Comparison of ENCODE assay signal across 11 cellular contexts in the genomic region with DNA sequence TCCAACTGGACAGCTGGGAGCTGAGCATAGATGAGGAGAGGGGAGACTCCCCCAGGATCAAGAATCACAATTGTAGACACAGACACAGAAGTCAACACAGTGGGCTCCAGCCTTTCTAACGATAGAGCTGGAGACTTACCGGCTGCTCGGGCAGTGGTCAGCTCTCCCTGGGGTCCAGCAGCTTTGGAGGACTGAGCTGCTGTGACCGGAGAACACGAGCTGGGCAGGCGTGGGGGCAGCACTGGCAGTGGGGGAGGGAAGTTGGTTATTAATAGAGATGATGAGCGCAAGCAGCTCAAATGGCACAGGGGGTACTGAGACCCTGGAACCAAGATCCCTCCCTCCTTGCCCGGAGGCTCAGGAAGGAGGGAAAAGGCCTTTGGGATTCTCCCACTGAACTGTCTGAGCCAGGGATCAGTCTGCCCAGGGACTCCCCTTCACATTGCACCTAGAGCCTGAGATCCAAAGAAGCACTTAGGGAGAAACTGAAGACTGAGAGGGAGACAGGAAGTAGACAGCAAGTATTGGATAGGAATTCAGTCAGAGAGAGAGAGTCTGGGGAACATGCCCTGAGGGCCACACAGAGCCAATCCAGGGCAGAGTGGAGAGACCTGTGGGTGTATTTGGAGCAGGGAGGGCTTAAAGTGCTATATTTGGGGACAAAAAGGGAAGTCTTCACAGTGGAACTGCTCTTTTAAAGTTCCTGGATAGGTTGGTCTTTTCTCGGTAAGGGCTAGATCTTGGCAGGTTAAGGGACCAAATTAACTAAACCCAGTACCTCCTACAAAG. TPM values are rescaled to one million over a fixed set of nuclear protein-coding genes. Genes with fewer than 3 reads are reported as not detected.
DNase-seq lines count a peak whose midpoint lies in the region; ATAC-seq and TF ChIP-seq lines count a peak whose summit lies in the region.
"Had no signal": no experiment of that assay in that cellular context is flagged by ENCODE, and none has a peak within 500 bp of the region (broad histone marks: within the 10 kb centered on the region; RNA-seq: fewer than 3 reads in every experiment).

A gene with protein sequence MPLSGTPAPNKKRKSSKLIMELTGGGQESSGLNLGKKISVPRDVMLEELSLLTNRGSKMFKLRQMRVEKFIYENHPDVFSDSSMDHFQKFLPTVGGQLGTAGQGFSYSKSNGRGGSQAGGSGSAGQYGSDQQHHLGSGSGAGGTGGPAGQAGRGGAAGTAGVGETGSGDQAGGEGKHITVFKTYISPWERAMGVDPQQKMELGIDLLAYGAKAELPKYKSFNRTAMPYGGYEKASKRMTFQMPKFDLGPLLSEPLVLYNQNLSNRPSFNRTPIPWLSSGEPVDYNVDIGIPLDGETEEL (minus strand): TSS at position 203 of the 789 bp plus-strand sequence. CDS start 1,457 bp downstream, outside the sequence.

- no peak for TF ChIP-seq CTCF in SK-N-SH (IDR thresholded peaks at IDR 0.05)
- no peak for TF ChIP-seq CTCF in dorsolateral prefrontal cortex (IDR thresholded peaks at IDR 0.05 in 54 of 56, conservative IDR thresholded peaks at IDR 0.05 in 2 of 56; ENCODE audit: low read depth in 1 of 56, partially characterized antibody in 56 of 56)
- no peak for TF ChIP-seq CTCF in transverse colon (IDR thresholded peaks at IDR 0.05)

- H3K36me3 ChIP-seq in SK-N-SH (replicated peaks in 1 of 2; ENCODE audit: control insufficient read depth in 1 of 2, insufficient read depth in 2 of 2, low read length in 1 of 2), result no peaks in the 10 kb centered on the region
- no peaks in the 10 kb centered on the region for H3K36me3 ChIP-seq in transverse colon

- H3K79me2 ChIP-seq in SK-N-SH (ENCODE audit: insufficient read depth), result no peaks in the 10 kb centered on the region

- WGBS in right cardiac atrium, result 40% methylated on average over 9 of the region's 9 CpGs
- WGBS in SK-N-SH (ENCODE audit: low lambda C conversion rate), result 77% methylated on average over 9 of the region's 9 CpGs
- WGBS in transverse colon (ENCODE audit: low coverage in 1 of 2), 2 donors, result 75% methylated on average over 9 of the region's 9 CpGs; no CpG with 5 or more reads in 1 of the 2 donors

- H3K27me3 ChIP-seq in right cardiac atrium (ENCODE audit: control insufficient read depth, insufficient read depth) (no peaks in the 10 kb centered on the region), SK-N-SH (ENCODE audit: insufficient read depth) (no peaks in the 10 kb centered on the region), dorsolateral prefrontal cortex (no peaks in the 10 kb centered on the region), transverse colon (no peaks in the 10 kb centered on the region)

- in situ Hi-C loops in transverse colon (cut with MboI; ENCODE audit: low pct_ligation_motif_present in 1 of 4, low pct_unique_long_range_greater_than_20kb in 1 of 4, low sequenced_read_pairs in 3 of 4), result loop anchor here (5.0 to 25.0 kb wide), 3 partner anchors 109 to 379 kb away; partner anchors contain the start of gene MRPS16 (in 1 of the 4)

- H3F3A ChIP-seq in SK-N-SH (replicated peaks; ENCODE audit: insufficient read depth), result peaks cover 4% of the 10 kb centered on the region

- H4K20me1 ChIP-seq in SK-N-SH (ENCODE audit: insufficient read depth), result no peaks in the 10 kb centered on the region

- peaks cover 20% of the 10 kb centered on the region for H3K4me1 Mint-ChIP-seq in activated T-helper 2 cell treated with anti-CD3 and anti-CD28 coated beads, Interferon-gamma antibody, Interleukin-2, Interleukin-4, amounts not matched to agents 10 μg/mL and 5 μg/mL and 100 μg/mL, durations not matched to agents 14 hours and 24 hours and 36 hours (ENCODE audit: low read depth)

- H3K27ac ChIP-seq in right cardiac atrium (ENCODE audit: low read length), result peak within 1 kb of the TSS; percentile 43
- H3K27ac ChIP-seq in SK-N-SH (ENCODE audit: low read depth in 2 of 2, low read length in 1 of 2), result no peak within 1 kb of the TSS
- H3K27ac ChIP-seq in dorsolateral prefrontal cortex, result no peak within 1 kb of the TSS
- H3K27ac ChIP-seq in transverse colon, result no peak within 1 kb of the TSS
- H3K27ac ChIP-seq in substantia nigra (ENCODE audit: low read depth, low read length, poor library complexity, severe bottlenecking), result no peak within 1 kb of the TSS

- H3K27me3 Mint-ChIP-seq in activated T-helper 2 cell treated with anti-CD3 and anti-CD28 coated beads, Interferon-gamma antibody, Interleukin-2, Interleukin-4, amounts not matched to agents 10 μg/mL and 5 μg/mL and 100 μg/mL, durations not matched to agents 14 hours and 24 hours and 36 hours (ENCODE audit: low read depth), result peaks cover 8% of the 10 kb centered on the region

- POLR2A ChIA-PET in SK-N-SH (lab: Yijun Ruan, JAX), result no interaction called here

- TF ChIP-seq RAD21 in SK-N-SH (IDR thresholded peaks at IDR 0.05; ENCODE audit: low read length), result no peak

- no peaks in the 10 kb centered on the region for H3K36me3 Mint-ChIP-seq in activated T-helper 2 cell treated with anti-CD3 and anti-CD28 coated beads, Interferon-gamma antibody, Interleukin-2, Interleukin-4, amounts not matched to agents 10 μg/mL and 5 μg/mL and 100 μg/mL, durations not matched to agents 14 hours and 24 hours and 36 hours (ENCODE audit: low read depth)

- peak within 1 kb of the TSS; percentile 63; the same call in 1 of the 2 replicates for H2AFZ ChIP-seq in SK-N-SH (ENCODE audit: low read depth)

- intact Hi-C loops in right cardiac atrium (cut with DNase I), result no loop called here
- intact Hi-C loops in Right ventricle myocardium inferior (cut with DNase I), result no loop called here
- intact Hi-C loops in dorsolateral prefrontal cortex (cut with DNase I), result loop anchor here (5.0 to 10.0 kb wide), 3 partner anchors 57 to 379 kb away; no protein-coding TSS in a partner anchor
- intact Hi-C loops in transverse colon (cut with DNase I; ENCODE audit: low total_unique reads), result loop anchor here (2.0 kb wide), 1 partner anchor 111 kb away; no protein-coding TSS in a partner anchor
- intact Hi-C loops in activated T-helper 2 cell treated with anti-CD3 and anti-CD28 coated beads, Interferon-gamma antibody, Interleukin-2, Interleukin-4, amounts not matched to agents 10 μg/mL and 5 μg/mL and 100 μg/mL, durations not matched to agents 14 hours and 24 hours and 36 hours (cut with micrococcal nuclease), result loop anchor here (10.0 kb wide), 1 partner anchor 287 kb away; the partner anchor contains the start of gene CFAP70

- TF ChIP-seq EP300 in SK-N-SH (IDR thresholded peaks at IDR 0.05; ENCODE audit: borderline replicate concordance in 1 of 2, low read depth in 1 of 2, low read length in 1 of 2), result no peak
- TF ChIP-seq EP300 in transverse colon (IDR thresholded peaks at IDR 0.05; ENCODE audit: low read depth), result no peak

- H3K9me3 Mint-ChIP-seq in activated T-helper 2 cell treated with anti-CD3 and anti-CD28 coated beads, Interferon-gamma antibody, Interleukin-2, Interleukin-4, amounts not matched to agents 10 μg/mL and 5 μg/mL and 100 μg/mL, durations not matched to agents 14 hours and 24 hours and 36 hours, result no peaks in the 10 kb centered on the region
- H3K9me3 Mint-ChIP-seq: activated T-cell treated with anti-CD3 and anti-CD28 coated beads, Interleukin-2, amount 50 U/mL, for 4 hours had no signal

- H3K9me3 ChIP-seq in right cardiac atrium (ENCODE audit: control insufficient read depth, low read length) (no peaks in the 10 kb centered on the region), SK-N-SH (no peaks in the 10 kb centered on the region), transverse colon (no peaks in the 10 kb centered on the region)

- DNase-seq in right cardiac atrium (no peak), Right ventricle myocardium inferior (ENCODE audit: missing footprints) (no peak), SK-N-SH (no peak), left kidney (ENCODE audit: low read depth, low spot score) (peak; percentile 56), dorsolateral prefrontal cortex (no peak), transverse colon (no peak), substantia nigra (lab: John Stamatoyannopoulos, UW) (no peak)
- no peak for DNase-seq in activated T-helper 2 cell treated with anti-CD3 and anti-CD28 coated beads, Interferon-gamma antibody, Interleukin-2, Interleukin-4, amounts not matched to agents 10 μg/mL and 5 μg/mL and 100 μg/mL, durations not matched to agents 14 hours and 24 hours and 36 hours (ENCODE audit: low spot score)
- DNase-seq: activated T-cell treated with anti-CD3 and anti-CD28 coated beads, Interleukin-2, amount 50 U/mL, for 4 hours; HCEC 1CT; NCI-H774 had no signal

- TF ChIP-seq POLR2A in transverse colon (IDR thresholded peaks at IDR 0.05), result no peak

- ATAC-seq in right cardiac atrium (peak; percentile 5 to 9), Right ventricle myocardium inferior (no peak)
- ATAC-seq: activated T-cell treated with anti-CD3 and anti-CD28 coated beads, Interleukin-2, amount 50 U/mL, for 4 hours had no signal

- no peaks in the 10 kb centered on the region for H3K9me2 ChIP-seq in SK-N-SH

- no peak within 1 kb of the TSS for H3K27ac Mint-ChIP-seq in activated T-helper 2 cell treated with anti-CD3 and anti-CD28 coated beads, Interferon-gamma antibody, Interleukin-2, Interleukin-4, amounts not matched to agents 10 μg/mL and 5 μg/mL and 100 μg/mL, durations not matched to agents 14 hours and 24 hours and 36 hours

- CTCF ChIA-PET in SK-N-SH (lab: Yijun Ruan, JAX), result interaction anchor here (17.2 kb wide), 1 partner anchor 112 kb away, joined by 216 read pairs; no protein-coding TSS in a partner anchor

- H3K4me1 ChIP-seq in right cardiac atrium (ENCODE audit: control insufficient read depth, insufficient read depth, low read length) (peaks cover 3% of the 10 kb centered on the region), SK-N-SH (ENCODE audit: control insufficient read depth in 1 of 2, insufficient read depth in 2 of 2, low read depth in 1 of 2, low read length in 1 of 2) (no peaks in the 10 kb centered on the region), transverse colon (peaks cover 0 to 14% (median 2%) of the 10 kb centered on the region in 4 donors)

- no peak within 1 kb of the TSS for H3K9ac ChIP-seq in SK-N-SH

- H3K4me3 Mint-ChIP-seq in activated T-helper 2 cell treated with anti-CD3 and anti-CD28 coated beads, Interferon-gamma antibody, Interleukin-2, Interleukin-4, amounts not matched to agents 10 μg/mL and 5 μg/mL and 100 μg/mL, durations not matched to agents 14 hours and 24 hours and 36 hours (ENCODE audit: low read depth), result no peak within 1 kb of the TSS
- H3K4me3 Mint-ChIP-seq: activated T-cell treated with anti-CD3 and anti-CD28 coated beads, Interleukin-2, amount 50 U/mL, for 4 hours had no signal

- H3K4me2 ChIP-seq in SK-N-SH, result no peak within 1 kb of the TSS

- H3K4me3 ChIP-seq in right cardiac atrium (ENCODE audit: low read length), result peak within 1 kb of the TSS; percentile 27
- H3K4me3 ChIP-seq in SK-N-SH (ENCODE audit: low read depth in 2 of 2, low read length in 1 of 2), result no peak within 1 kb of the TSS
- no peak within 1 kb of the TSS for H3K4me3 ChIP-seq in dorsolateral prefrontal cortex
- no peak within 1 kb of the TSS for H3K4me3 ChIP-seq in transverse colon

RNA-seq across cellular contexts. Expression of the gene that starts here (rescaled TPM):
- 100 to 1,000 TPM in 1 of 4 donors, 10 to 100 TPM in 3; 19.5 to 101 (median 52.3) TPM for total RNA-seq in right cardiac atrium
- 72.6 TPM for polyA plus RNA-seq in right cardiac atrium
- total RNA-seq in Right ventricle myocardium inferior, result 0.51 TPM
- 0.24 and 0.26 TPM in 2 replicates for polyA plus RNA-seq in SK-N-SH (2012; rRNA removed)
- 0.21 TPM in 2 replicates for polyA plus RNA-seq in SK-N-SH (2012; cell fraction: cytosol; rRNA removed)
- polyA plus RNA-seq in SK-N-SH (2012; cell fraction: nucleus; rRNA removed), result 0.07 and 0.08 TPM in 2 replicates
- 1 to 10 TPM in 52 of 120 experiments, under 1 TPM in 60, not detected in 8; 0.30 to 2.4 (median 0.94) TPM for total RNA-seq in dorsolateral prefrontal cortex
- total RNA-seq in transverse colon, result 1 to 10 TPM in 1 of 4 donors, not detected in 3; 1.1 TPM
- total RNA-seq in activated T-helper 2 cell treated with anti-CD3 and anti-CD28 coated beads, Interferon-gamma antibody, Interleukin-2, Interleukin-4, amounts not matched to agents 10 μg/mL and 5 μg/mL and 100 μg/mL, durations not matched to agents 14 hours and 24 hours and 36 hours, result not detected in 2 replicates
- total RNA-seq: activated T-cell treated with anti-CD3 and anti-CD28 coated beads, Interleukin-2, amount 50 U/mL, for 4 hours had no signal

Comparison
In these comparisons a context has a peak if more than half of its experiments do, and no peak if none do; other contexts are left out.
1. RNA of the gene that starts here (total RNA-seq): 19.5 to 101 TPM in right cardiac atrium; 0.30 to 2.4 TPM in dorsolateral prefrontal cortex, 0.51 TPM in Right ventricle myocardium inferior (single experiment), 1.1 TPM in transverse colon and not detected in activated T-helper 2 cell treated with anti-CD3 and anti-CD28 coated beads, Interferon-gamma antibody, Interleukin-2, Interleukin-4, amounts not matched to agents 10 μg/mL and 5 μg/mL and 100 μg/mL, durations not matched to agents 14 hours and 24 hours and 36 hours; every median in the first group is over 4 times any median in the second.
2. RNA of the gene that starts here (polyA plus RNA-seq): 72.6 TPM in right cardiac atrium (single experiment); 0.07 to 0.26 TPM in SK-N-SH; every median in the first group is over 10 times any median in the second.
3. intact Hi-C loops: an anchor here in dorsolateral prefrontal cortex (5.0 to 10.0 kb wide), transverse colon (2.0 kb wide) and activated T-helper 2 cell treated with anti-CD3 and anti-CD28 coated beads, Interferon-gamma antibody, Interleukin-2, Interleukin-4, amounts not matched to agents 10 μg/mL and 5 μg/mL and 100 μg/mL, durations not matched to agents 14 hours and 24 hours and 36 hours (10.0 kb wide); none called in right cardiac atrium and Right ventricle myocardium inferior.